In the genomic region with DNA sequence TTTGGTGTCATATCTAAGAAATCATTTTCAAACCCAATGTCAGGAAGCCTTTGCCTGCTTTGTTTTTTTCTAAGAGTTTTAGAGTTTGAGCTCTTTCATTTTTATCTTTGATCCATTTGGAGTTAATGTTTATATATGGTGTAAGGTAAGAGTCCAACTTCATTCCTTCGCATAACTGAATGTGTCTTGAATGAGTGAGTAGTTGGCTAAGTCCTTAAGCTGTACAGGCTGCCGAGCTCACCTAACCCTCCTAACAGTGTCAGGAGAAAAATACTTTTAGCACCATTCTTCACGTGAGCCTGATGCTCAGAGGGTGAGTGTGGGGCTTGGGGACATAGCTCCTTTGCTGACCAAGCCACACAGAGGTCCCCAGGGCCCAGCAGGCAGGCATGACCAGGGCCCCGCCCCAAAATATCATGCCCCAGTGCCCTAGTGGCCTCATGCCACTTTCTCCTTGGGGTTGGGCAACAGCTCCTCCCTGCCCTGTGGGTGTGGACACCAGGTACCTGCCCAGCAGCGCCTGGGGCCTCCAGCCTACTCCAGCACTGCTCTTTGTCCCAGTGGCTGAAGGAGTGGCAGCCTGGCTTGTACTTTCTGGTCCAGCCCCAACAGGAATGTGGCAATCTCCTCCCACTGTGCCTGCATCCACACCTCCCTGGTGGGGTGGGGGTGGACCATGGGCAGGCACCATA, we compare ENCODE assay signal across 15 cellular contexts. TPM values are rescaled to one million over a fixed set of nuclear protein-coding genes. Genes with fewer than 3 reads are reported as not detected.
DNase-seq lines count a peak whose midpoint lies in the region; ATAC-seq and TF ChIP-seq lines count a peak whose summit lies in the region.
"Had no signal": no experiment of that assay in that cellular context is flagged by ENCODE, and none has a peak within 500 bp of the region (broad histone marks: within the 10 kb centered on the region; RNA-seq: fewer than 3 reads in every experiment).

No MANE protein-coding gene starts in this region.

- H3K9me3 ChIP-seq in thyroid gland: no peaks in the 10 kb centered on the region
- H3K9me3 ChIP-seq: SJSA1, vagina had no signal

- no peaks in the 10 kb centered on the region for H3K36me3 ChIP-seq in thyroid gland
- H3K36me3 ChIP-seq: SJSA1, vagina had no signal

- peak overlapping the region; percentile 82 for H3K27ac Mint-ChIP-seq in memory B cell
- no peak overlapping the region for H3K27ac Mint-ChIP-seq in activated T-cell treated with anti-CD3 and anti-CD28 coated beads, Interleukin-2, amount 50 U/mL, for 72 hours

- no peaks in the 10 kb centered on the region for H3K27me3 Mint-ChIP-seq in memory B cell
- H3K27me3 Mint-ChIP-seq in activated T-cell treated with anti-CD3 and anti-CD28 coated beads, Interleukin-2, amount 50 U/mL, for 72 hours (ENCODE audit: low read depth): no peaks in the 10 kb centered on the region
- H3K27me3 Mint-ChIP-seq: CD4-positive, alpha-beta memory T cell had no signal

- no peak overlapping the region for H3K27ac ChIP-seq in thyroid gland
- H3K27ac ChIP-seq: SJSA1, vagina had no signal

- no peak for TF ChIP-seq POLR2A in thyroid gland (IDR thresholded peaks at IDR 0.05)

- H3K4me3 ChIP-seq in thyroid gland (replicated peaks in 1 of 3): no peak overlapping the region
- H3K4me3 ChIP-seq: SJSA1, vagina had no signal

- H3K4me1 ChIP-seq in thyroid gland: peaks cover 0 to 5% of the 10 kb centered on the region in 2 donors
- H3K4me1 ChIP-seq: SJSA1 had no signal

- DNase-seq in M059J (ENCODE audit: low read depth) (peak; percentile 22), memory B cell (ENCODE audit: low spot score in 2 of 2) (no peak), thyroid gland (peak; percentile 62 to 70), SKM-1 treated with dmso at 0.1 percent for 144 hours (lab: John Stamatoyannopoulos, UW; ENCODE audit: unreplicated experiment) (no peak)
- no peak for DNase-seq in activated T-cell treated with anti-CD3 and anti-CD28 coated beads, Interleukin-2, amount 50 U/mL, for 72 hours
- DNase-seq: activated T-cell treated with anti-CD3 and anti-CD28 coated beads, Interleukin-2, amount 50 U/mL, for 48 hours; CD4-positive, alpha-beta memory T cell; NCI-H510A treated with DMSO at 0.1 percent for 48 hours; retina had no signal

- no peaks in the 10 kb centered on the region for H3K9me3 Mint-ChIP-seq in memory B cell
- H3K9me3 Mint-ChIP-seq in activated T-cell treated with anti-CD3 and anti-CD28 coated beads, Interleukin-2, amount 50 U/mL, for 72 hours: no peaks in the 10 kb centered on the region
- H3K9me3 Mint-ChIP-seq: brain had no signal

- TF ChIP-seq CTCF in thyroid gland (IDR thresholded peaks at IDR 0.05): no peak

- ATAC-seq in esophagus mucosa (peak; percentile 96), memory B cell (ENCODE audit: low read depth) (no peak), GM19467 (IDR thresholded peaks at IDR 0.05; ENCODE audit: unreplicated experiment) (no peak), HG03097 (IDR thresholded peaks at IDR 0.05; ENCODE audit: low FRiP score, unreplicated experiment) (no peak)
- ATAC-seq in activated T-cell treated with anti-CD3 and anti-CD28 coated beads, Interleukin-2, amount 50 U/mL, for 72 hours (replicated peaks in 1 of 2): no peak

- no peaks in the 10 kb centered on the region for H3K27me3 ChIP-seq in thyroid gland
- H3K27me3 ChIP-seq: vagina had no signal

- intact Hi-C loops in thyroid gland (cut with DNase I): no loop called here

- peaks cover 3% of the 10 kb centered on the region for H3K36me3 Mint-ChIP-seq in memory B cell
- H3K36me3 Mint-ChIP-seq in activated T-cell treated with anti-CD3 and anti-CD28 coated beads, Interleukin-2, amount 50 U/mL, for 72 hours (ENCODE audit: insufficient read depth in 2 of 2): no peaks in the 10 kb centered on the region
- H3K36me3 Mint-ChIP-seq: brain; CD4-positive, alpha-beta memory T cell had no signal

- no peak overlapping the region for H3K4me3 Mint-ChIP-seq in memory B cell
- H3K4me3 Mint-ChIP-seq in activated T-cell treated with anti-CD3 and anti-CD28 coated beads, Interleukin-2, amount 50 U/mL, for 72 hours: no peak overlapping the region
- H3K4me3 Mint-ChIP-seq: brain; CD4-positive, alpha-beta memory T cell had no signal

- H3K4me1 Mint-ChIP-seq in memory B cell: peaks cover 58% of the 10 kb centered on the region
- peaks cover 41% of the 10 kb centered on the region for H3K4me1 Mint-ChIP-seq in activated T-cell treated with anti-CD3 and anti-CD28 coated beads, Interleukin-2, amount 50 U/mL, for 72 hours (ENCODE audit: low read depth)

- 60 to 63% methylated on average over 4 of the region's 5 CpGs for WGBS in thyroid gland, 2 donors

RNA-seq across cellular contexts. Expression of gene PPARGC1B, which starts 17.2 kb away (rescaled TPM):
- total RNA-seq in M059J (2014; rRNA removed; shearing (Covaris generic)): 0.66 and 0.86 TPM in 2 replicates
- total RNA-seq in esophagus mucosa (8.8 TPM), thyroid gland (1 to 10 TPM in 1 of 4 donors, under 1 TPM in 3; 0.63 to 1.3 (median 0.89) TPM)
- 1 to 10 TPM; 3.1 to 5.2 TPM for total RNA-seq in activated T-cell treated with anti-CD3 and anti-CD28 coated beads, Interleukin-2, amount 50 U/mL, for 72 hours

Comparison
In these comparisons a context has a peak if more than half of its experiments do, and no peak if none do; other contexts are left out.
1. DNase-seq: peak in M059J (single experiment) and thyroid gland (2 of 2); none in memory B cell (0 of 2), activated T-cell treated with anti-CD3 and anti-CD28 coated beads, Interleukin-2, amount 50 U/mL, for 72 hours (0 of 2) and SKM-1 treated with dmso at 0.1 percent for 144 hours (single experiment).